Comparison of ENCODE assay signal across 1 cellular context in genomic region chr19:6279931-6280591, GRCh38.
A peak's percentile ranks its signal among the peaks of the same experiment; 100 is the strongest.
TF ChIP-seq lines count a peak whose summit lies in the region.

MLLT1 (minus strand) TSS chr19:6279975; CDS start chr19:6279784, 191 bp downstream.

TF ChIP-seq in HepG2, 621 proteins besides CTCF, POLR2A, EP300 and RAD21 (continued from another document and continues in another):
- TF ChIP-seq ZBTB10 (CRISPR knock-in tag; IDR thresholded peaks at IDR 0.05; ENCODE audit: borderline replicate concordance), result no peak
- peak; percentile 51; the same call in 1 of the 2 replicates for TF ChIP-seq DZIP1 (CRISPR knock-in tag; IDR thresholded peaks at IDR 0.05)
- no peak for TF ChIP-seq ZNF597 (CRISPR knock-in tag; IDR thresholded peaks at IDR 0.05)
- TF ChIP-seq ZKSCAN1 (IDR thresholded peaks at IDR 0.05; ENCODE audit: low read length), result peak; percentile 31; the same call in 1 of the 2 replicates
- TF ChIP-seq TOPORS (CRISPR knock-in tag; IDR thresholded peaks at IDR 0.05), result 0 out of 2 replicates have a peak, but pooled peaks have one; percentile 46
- no peak for TF ChIP-seq SKIL (CRISPR knock-in tag; IDR thresholded peaks at IDR 0.05; ENCODE audit: borderline replicate concordance)
- TF ChIP-seq ATF3 (CRISPR knock-in tag; IDR thresholded peaks at IDR 0.05), result peak; percentile 48; the same call in 1 of the 2 replicates
- no peak for TF ChIP-seq ZNF644 (CRISPR knock-in tag; IDR thresholded peaks at IDR 0.05; ENCODE audit: low read depth)
- no peak for TF ChIP-seq SNRNP70 (IDR thresholded peaks at IDR 0.05; ENCODE audit: low read depth, low read length)
- TF ChIP-seq KAT8 (CRISPR knock-in tag; IDR thresholded peaks at IDR 0.05), result peak; percentile 70
- TF ChIP-seq ZBTB46 (CRISPR knock-in tag; IDR thresholded peaks at IDR 0.05; ENCODE audit: borderline replicate concordance), result no peak
- TF ChIP-seq RFX3 (CRISPR knock-in tag; IDR thresholded peaks at IDR 0.05), result no peak
- 0 out of 2 replicates have a peak, but pooled peaks have one; percentile 59 for TF ChIP-seq MEIS1 (CRISPR knock-in tag; IDR thresholded peaks at IDR 0.05; ENCODE audit: borderline replicate concordance)
- peak; percentile 86; the same call in 1 of the 2 replicates for TF ChIP-seq ZNF678 (CRISPR knock-in tag; IDR thresholded peaks at IDR 0.05)
- TF ChIP-seq PAXIP1 (CRISPR knock-in tag; conservative IDR thresholded peaks at IDR 0.05), result peak; percentile 13; the same call in 1 of the 2 replicates
- TF ChIP-seq RXRB (CRISPR knock-in tag; IDR thresholded peaks at IDR 0.05; ENCODE audit: borderline replicate concordance), result no peak
- TF ChIP-seq ZNF34 (CRISPR knock-in tag; IDR thresholded peaks at IDR 0.05; ENCODE audit: borderline replicate concordance), result no peak
- peak; percentile 79 for TF ChIP-seq HES4 (CRISPR knock-in tag; IDR thresholded peaks at IDR 0.05; ENCODE audit: borderline replicate concordance)
- TF ChIP-seq ZBTB3 (CRISPR knock-in tag; IDR thresholded peaks at IDR 0.05; ENCODE audit: borderline replicate concordance, low read depth), result no peak
- no peak for TF ChIP-seq RBM22 (optimal IDR thresholded peaks at IDR 0.05; ENCODE audit: low read length)
- no peak for TF ChIP-seq FOXK2 (IDR thresholded peaks at IDR 0.05)
- TF ChIP-seq NFE2L1 (CRISPR knock-in tag; IDR thresholded peaks at IDR 0.05; ENCODE audit: borderline replicate concordance), result no peak
- peak; percentile 89; the same call in 1 of the 2 replicates for TF ChIP-seq ZNF580 (CRISPR knock-in tag; IDR thresholded peaks at IDR 0.05; ENCODE audit: borderline replicate concordance, low read depth)
- no peak for TF ChIP-seq TBL1XR1 (IDR thresholded peaks at IDR 0.05; ENCODE audit: borderline replicate concordance, low read length, partially characterized antibody)
- TF ChIP-seq ZNF256 (CRISPR knock-in tag; conservative IDR thresholded peaks at IDR 0.05), result no peak
- TF ChIP-seq ZBTB8A (CRISPR knock-in tag; IDR thresholded peaks at IDR 0.05; ENCODE audit: borderline replicate concordance, low read depth), result no peak
- TF ChIP-seq HINFP (CRISPR knock-in tag; IDR thresholded peaks at IDR 0.05; ENCODE audit: low read depth), result peak; percentile 71; the same call in 1 of the 2 replicates
- TF ChIP-seq HNF1A (IDR thresholded peaks at IDR 0.05; ENCODE audit: low read depth), result no peak
- no peak; the same call in 1 of the 2 replicates for TF ChIP-seq HNF1A (CRISPR knock-in tag; IDR thresholded peaks at IDR 0.05; ENCODE audit: borderline replicate concordance)
- TF ChIP-seq HOXA7 (CRISPR knock-in tag; IDR thresholded peaks at IDR 0.05), result no peak
- 0 out of 2 replicates have a peak, but pooled peaks have one; percentile 23 for TF ChIP-seq IRF1 (CRISPR knock-in tag; IDR thresholded peaks at IDR 0.05; ENCODE audit: low read depth)
- no peak for TF ChIP-seq AGO1 (IDR thresholded peaks at IDR 0.05; ENCODE audit: low read depth, low read length, poor library complexity, severe bottlenecking)
- no peak for TF ChIP-seq HNF4A (CRISPR knock-in tag; IDR thresholded peaks at IDR 0.05)
- no peak for TF ChIP-seq ZFY (CRISPR knock-in tag; IDR thresholded peaks at IDR 0.05)
